In the genomic region with DNA sequence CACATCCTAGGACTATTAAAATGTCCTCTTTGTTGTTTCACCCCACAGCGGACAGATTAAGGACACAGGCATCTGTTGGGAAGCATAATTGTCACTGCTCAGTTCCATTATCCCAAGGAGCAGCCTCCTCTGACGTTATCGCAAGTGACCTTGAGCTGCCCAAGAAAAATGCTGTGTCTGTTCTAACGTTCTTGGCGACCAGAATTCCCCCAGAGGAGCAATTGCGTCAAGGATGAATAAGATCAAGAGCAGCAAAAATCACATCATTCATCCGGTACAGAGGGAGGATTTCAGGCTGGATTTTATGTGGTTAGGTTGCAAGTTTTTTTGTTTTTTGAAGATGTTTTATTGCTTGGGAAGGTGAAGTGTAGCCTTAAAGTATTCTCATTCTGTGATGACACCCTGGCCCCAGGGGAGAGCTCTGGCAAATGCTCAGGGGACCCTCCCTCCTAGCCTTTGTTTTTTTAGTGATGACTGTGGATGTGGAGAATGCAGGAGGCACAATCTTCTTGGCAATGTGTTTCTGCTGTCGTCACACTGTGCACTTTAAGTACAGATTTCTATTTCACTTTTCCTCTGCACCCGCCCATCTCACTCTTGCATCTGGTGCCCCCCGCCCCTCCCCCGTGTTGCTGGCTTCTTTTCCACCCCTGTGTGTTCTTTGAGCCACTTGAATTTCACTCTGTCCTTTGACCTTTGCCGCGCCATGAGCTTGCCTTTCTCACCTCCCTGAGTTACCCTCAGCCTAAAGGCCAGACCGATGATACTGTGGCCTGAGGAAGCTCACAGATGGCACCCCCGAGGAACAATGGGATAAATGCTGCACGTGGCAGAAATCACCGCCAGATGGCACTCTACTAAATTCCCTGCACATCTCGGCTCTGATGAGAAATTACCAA, we compare ENCODE assay signal across 8 cellular contexts.
DNase-seq lines count a peak whose midpoint lies in the region; ATAC-seq and TF ChIP-seq lines count a peak whose summit lies in the region.

No MANE protein-coding gene starts in this region.

- DNase-seq in GM10266 (ENCODE audit: extremely low spot score), result peak; percentile 49
- peak; percentile 79 for DNase-seq in OCI-M1 (lab: John Stamatoyannopoulos, UW)
- peak; percentile 71 for DNase-seq in activated T-cell treated with anti-CD3 and anti-CD28 coated beads, Interleukin-2, amount 50 U/mL, for 1 hour
- DNase-seq in esophagus squamous epithelium (lab: John Stamatoyannopoulos, UW), result no peak
- peak; percentile 44 for DNase-seq in natural killer cell
- DNase-seq in stimulated activated naive CD4-positive, alpha-beta T cell (lab: John Stamatoyannopoulos, UW), result peak; percentile 18 to 58 (median 36)
- no peak for DNase-seq in cerebellar nuclear complex (lab: John Stamatoyannopoulos, UW)

- no peak for TF ChIP-seq POLR2A in esophagus squamous epithelium (IDR thresholded peaks at IDR 0.05)

- H3K4me3 ChIP-seq in esophagus squamous epithelium, result peak overlapping the region in 1 of 4 donors; percentile 22

- H3K9me3 Mint-ChIP-seq in natural killer cell, result no peaks in the 10 kb centered on the region

- peaks cover 8 to 16% of the 10 kb centered on the region in 2 donors for H3K4me1 Mint-ChIP-seq in natural killer cell

- H3K27me3 Mint-ChIP-seq in natural killer cell (ENCODE audit: low read depth in 2 of 2), result peaks cover 0 to 7% of the 10 kb centered on the region in 2 donors

- TF ChIP-seq CTCF in GM10266 (IDR thresholded peaks at IDR 0.05; ENCODE audit: control insufficient read depth, insufficient read depth, low read depth, missing control alignments) (peak; percentile 71), esophagus squamous epithelium (IDR thresholded peaks at IDR 0.05) (peak; percentile 45 to 80 (median 70)), natural killer cell (IDR thresholded peaks at IDR 0.05) (peak; percentile 78)

- no peak overlapping the region for H3K27ac Mint-ChIP-seq in natural killer cell

- H3K27ac ChIP-seq in esophagus squamous epithelium, result peak overlapping the region in 3 of 4 donors; percentile 9 to 57 (median 11)

- no peaks in the 10 kb centered on the region for H3K27me3 ChIP-seq in esophagus squamous epithelium

- H3K9me3 ChIP-seq in esophagus squamous epithelium, result no peaks in the 10 kb centered on the region

- peaks cover 0 to 18% (median 0%) of the 10 kb centered on the region in 3 donors for H3K4me1 ChIP-seq in esophagus squamous epithelium

- WGBS in esophagus squamous epithelium, 2 donors, result 23 to 25% methylated on average over 16 to 18 of the region's 18 CpGs

- intact Hi-C loops in esophagus squamous epithelium (cut with DNase I) (no loop called here), natural killer cell (cut with micrococcal nuclease) (loop anchor here (1.0 to 10.0 kb wide), 3 partner anchors 283 to 773 kb away; no protein-coding TSS in a partner anchor)

- no peaks in the 10 kb centered on the region for H3K36me3 ChIP-seq in esophagus squamous epithelium

- H3K36me3 Mint-ChIP-seq in natural killer cell, result no peaks in the 10 kb centered on the region

- ATAC-seq in HG03139 (IDR thresholded peaks at IDR 0.05; ENCODE audit: unreplicated experiment) (peak; percentile 46), natural killer cell (peak; percentile 52 to 80 (median 76))

- H3K4me3 Mint-ChIP-seq in natural killer cell, result no peak overlapping the region

Comparison
In these comparisons a context has a peak if more than half of its experiments do, and no peak if none do; other contexts are left out.
1. DNase-seq: peak in GM10266 (single experiment), OCI-M1 (single experiment), activated T-cell treated with anti-CD3 and anti-CD28 coated beads, Interleukin-2, amount 50 U/mL, for 1 hour (single experiment), natural killer cell (single experiment) and stimulated activated naive CD4-positive, alpha-beta T cell (6 of 6); none in esophagus squamous epithelium (single experiment) and cerebellar nuclear complex (0 of 2).
2. Peak in every context shown above with its lines, with median percentiles within 50 percentile points of each other: CTCF ChIP-seq.